Comparison of ENCODE assay signal across 26 cellular contexts in the genomic region with DNA sequence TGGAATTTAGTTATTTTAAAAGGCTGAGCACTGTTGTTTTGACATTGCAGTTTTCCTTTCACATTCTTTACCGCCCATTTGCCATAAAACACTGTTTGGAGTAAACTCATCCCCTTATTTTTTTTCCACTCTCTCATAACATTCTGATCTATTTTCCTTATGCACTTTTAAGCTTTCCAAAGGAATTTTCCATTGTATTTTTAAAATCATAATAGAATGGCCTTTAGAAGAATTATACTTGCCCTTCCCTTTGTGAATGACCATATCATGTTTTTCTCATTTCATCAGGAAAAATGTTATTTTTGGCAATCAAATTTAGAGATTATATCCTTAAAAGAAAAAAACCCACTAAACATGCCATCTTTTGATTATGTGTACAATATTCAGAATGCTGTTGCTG.
"Had no signal": no experiment of that assay in that cellular context is flagged by ENCODE, and none has a peak within 500 bp of the region (broad histone marks: within the 10 kb centered on the region; RNA-seq: fewer than 3 reads in every experiment).

No MANE protein-coding gene starts in this region.

- H3K4me3 ChIP-seq: left ventricle myocardium inferior, lung, neural progenitor cell, ovary, right atrium auricular region, right lobe of liver, smooth muscle cell, thyroid gland, transverse colon, upper lobe of left lung, vagina had no signal

- H3K4me1 ChIP-seq: left ventricle myocardium inferior, neural progenitor cell, right atrium auricular region, right lobe of liver, thyroid gland, transverse colon, upper lobe of left lung, vagina had no signal

- H3K27ac ChIP-seq: left ventricle myocardium inferior, neural progenitor cell, neutrophil, ovary, right atrium auricular region, right lobe of liver, thyroid gland, transverse colon, upper lobe of left lung, vagina had no signal

- ATAC-seq: natural killer cell; right lobe of liver; stimulated activated memory B cell treated with anti-CD40 and anti-IgM and Interleukin-4, amounts not matched to agents 10 μg/mL and 1 μg/mL and 100 μg/mL, for 72 hours; stimulated activated naive CD8-positive, alpha-beta T cell treated with anti-CD3 and anti-CD28 coated beads, Interleukin-15, amount 100 ng/mL, for 72 hours had no signal

- H3K36me3 ChIP-seq: left ventricle myocardium inferior, neural progenitor cell, neutrophil, ovary, right atrium auricular region, right lobe of liver, thyroid gland, transverse colon, upper lobe of left lung, vagina had no signal

- H3K27me3 ChIP-seq: neural progenitor cell, neutrophil, ovary, right atrium auricular region, right lobe of liver, thyroid gland, transverse colon, upper lobe of left lung, vagina had no signal

- H3K9ac ChIP-seq: neural progenitor cell had no signal

- H3K4me2 ChIP-seq: neural progenitor cell, smooth muscle cell had no signal

- DNase-seq: islet precursor cell; left ventricle myocardium inferior; mesendoderm; naive B cell; natural killer cell; nephron progenitor cell; occipital lobe; ovary; right lobe of liver; stimulated activated CD4-positive, alpha-beta T cell treated with anti-CD3 and anti-CD28 coated beads, Interleukin-1b, Interleukin-23, amount 100 ng/mL, for 48 hours; stimulated activated CD4-positive, alpha-beta T cell treated with anti-CD3 and anti-CD28 coated beads, Interleukin-2, amount 100 ng/mL, for 48 hours; stimulated activated CD4-positive, alpha-beta T cell treated with anti-CD3 and anti-CD28 coated beads, Interleukin-4, amount 100 ng/mL, for 4 hours; stimulated activated CD8-positive, alpha-beta memory T cell treated with anti-CD3 and anti-CD28 coated beads, Interleukin-4, amount 100 ng/mL, for 48 hours; stimulated activated naive CD4-positive, alpha-beta T cell treated with Interleukin-2 at 50 U/mL for 16 hours; stimulated activated naive CD8-positive, alpha-beta T cell treated with anti-CD3 and anti-CD28 coated beads, Interleukin-15, amount 100 ng/mL, for 72 hours; substantia nigra; thyroid gland; transverse colon; upper lobe of left lung had no signal

- H3K9me3 ChIP-seq: left ventricle myocardium inferior, neutrophil, ovary, right atrium auricular region, right lobe of liver, thyroid gland, transverse colon, upper lobe of left lung, vagina had no signal

- H2AFZ ChIP-seq: neural progenitor cell had no signal
